ENCODE assay signal across 8 cellular contexts in the genomic region with DNA sequence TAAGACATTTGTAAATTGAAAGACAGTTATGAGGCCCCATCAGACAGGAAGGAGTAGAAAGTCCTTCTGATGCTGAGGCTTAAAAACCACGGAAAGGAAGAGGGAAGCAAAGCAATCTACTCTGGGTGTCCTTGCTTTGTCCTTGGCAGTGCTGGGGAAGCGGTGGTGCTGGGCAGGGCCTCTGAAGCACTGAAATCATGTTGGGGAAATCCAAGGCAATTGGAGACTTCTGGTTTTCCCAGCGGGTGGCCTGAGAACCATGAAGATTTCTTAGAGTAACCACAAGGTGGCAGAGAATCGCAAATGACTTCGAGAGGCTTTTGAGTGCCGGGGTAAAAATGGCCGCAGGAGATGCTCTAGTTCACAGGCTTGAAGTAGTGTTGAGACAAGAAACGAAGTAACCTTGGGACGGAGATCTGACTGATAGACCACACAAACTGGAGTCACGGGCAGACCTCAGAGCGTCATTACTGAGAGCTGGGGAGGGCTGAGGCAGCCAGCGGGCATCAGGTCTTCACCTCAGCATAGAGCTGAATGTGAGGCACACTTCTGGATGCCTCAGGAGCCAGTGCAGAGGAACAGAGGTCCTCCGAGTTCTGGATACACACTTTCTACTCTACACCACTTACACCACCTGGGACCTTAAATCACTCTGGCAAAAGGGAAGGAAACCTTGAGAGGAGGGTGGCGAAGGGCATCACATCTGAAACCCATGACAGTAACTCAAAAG.
A peak's percentile ranks its signal among the peaks of the same experiment; 100 is the strongest.
DNase-seq lines count a peak whose midpoint lies in the region; ATAC-seq and TF ChIP-seq lines count a peak whose summit lies in the region.

No MANE protein-coding gene starts in this region.

- DNase-seq in AG20443 (ENCODE audit: low spot score), result peak; percentile 40
- no peak for DNase-seq in RWPE2 (ENCODE audit: low spot score)
- DNase-seq in activated T-helper 9 cell treated with anti-CD3 and anti-CD28 coated beads, Interleukin-2, amount 50 U/mL, for 16 hours (ENCODE audit: low read depth), result peak; percentile 23
- peak; percentile 31 for DNase-seq in hepatic stellate cell (ENCODE audit: low spot score)
- peak; percentile 24 to 41 for DNase-seq in stimulated activated CD4-positive, alpha-beta T cell treated with anti-CD3 and anti-CD28 coated beads, Interleukin-4, amount 100 ng/mL, for 4 hours
- DNase-seq in NCI-H1930 (lab: John Stamatoyannopoulos, UW), result no peak

- no peaks in the 10 kb centered on the region for H3K9me3 ChIP-seq in RWPE2 (ENCODE audit: severe bottlenecking)

- no peaks in the 10 kb centered on the region for H3K27me3 ChIP-seq in RWPE2 (ENCODE audit: insufficient read depth, poor library complexity, severe bottlenecking)

- peak; percentile 60 for TF ChIP-seq CTCF in RWPE2 (IDR thresholded peaks at IDR 0.05; ENCODE audit: poor library complexity, severe bottlenecking)

- H3K4me1 ChIP-seq in RWPE2 (ENCODE audit: insufficient read depth, poor library complexity, severe bottlenecking), result no peaks in the 10 kb centered on the region

- no peak overlapping the region for H3K27ac ChIP-seq in RWPE2 (ENCODE audit: poor library complexity, severe bottlenecking)

- no peaks in the 10 kb centered on the region for H3K36me3 ChIP-seq in RWPE2 (ENCODE audit: low read depth)

- H3K4me3 ChIP-seq in RWPE2 (ENCODE audit: severe bottlenecking), result no peak overlapping the region

- ATAC-seq in GM18870 (IDR thresholded peaks at IDR 0.05; ENCODE audit: unreplicated experiment) (peak; percentile 88), HG03342 (IDR thresholded peaks at IDR 0.05; ENCODE audit: unreplicated experiment) (peak; percentile 65), RWPE2 (ENCODE audit: low read depth) (peak; percentile 82)

Comparison
In these comparisons a context has a peak if more than half of its experiments do, and no peak if none do; other contexts are left out.
1. DNase-seq: peak in AG20443 (single experiment), activated T-helper 9 cell treated with anti-CD3 and anti-CD28 coated beads, Interleukin-2, amount 50 U/mL, for 16 hours (single experiment), hepatic stellate cell (single experiment) and stimulated activated CD4-positive, alpha-beta T cell treated with anti-CD3 and anti-CD28 coated beads, Interleukin-4, amount 100 ng/mL, for 4 hours (2 of 2); none in RWPE2 (single experiment) and NCI-H1930 (0 of 2).
2. Peak in every context shown above with its lines, with median percentiles within 50 percentile points of each other: ATAC-seq.